1 cellular context compared by ENCODE assay signal in genomic region chr13:75458696-75459422, GRCh38.
A peak's percentile ranks its signal among the peaks of the same experiment; 100 is the strongest.
TF ChIP-seq lines count a peak whose summit lies in the region.

No MANE protein-coding gene starts in this region.

TF ChIP-seq in HepG2, 621 proteins besides CTCF, POLR2A, EP300 and RAD21 (continued from another document and continues in another):
- TF ChIP-seq, protein P1, sequence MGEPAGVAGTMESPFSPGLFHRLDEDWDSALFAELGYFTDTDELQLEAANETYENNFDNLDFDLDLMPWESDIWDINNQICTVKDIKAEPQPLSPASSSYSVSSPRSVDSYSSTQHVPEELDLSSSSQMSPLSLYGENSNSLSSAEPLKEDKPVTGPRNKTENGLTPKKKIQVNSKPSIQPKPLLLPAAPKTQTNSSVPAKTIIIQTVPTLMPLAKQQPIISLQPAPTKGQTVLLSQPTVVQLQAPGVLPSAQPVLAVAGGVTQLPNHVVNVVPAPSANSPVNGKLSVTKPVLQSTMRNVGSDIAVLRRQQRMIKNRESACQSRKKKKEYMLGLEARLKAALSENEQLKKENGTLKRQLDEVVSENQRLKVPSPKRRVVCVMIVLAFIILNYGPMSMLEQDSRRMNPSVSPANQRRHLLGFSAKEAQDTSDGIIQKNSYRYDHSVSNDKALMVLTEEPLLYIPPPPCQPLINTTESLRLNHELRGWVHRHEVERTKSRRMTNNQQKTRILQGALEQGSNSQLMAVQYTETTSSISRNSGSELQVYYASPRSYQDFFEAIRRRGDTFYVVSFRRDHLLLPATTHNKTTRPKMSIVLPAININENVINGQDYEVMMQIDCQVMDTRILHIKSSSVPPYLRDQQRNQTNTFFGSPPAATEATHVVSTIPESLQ (CRISPR knock-in tag; conservative IDR thresholded peaks at IDR 0.05) = 0 out of 2 replicates have a peak, but pooled peaks have one; percentile 63
- TF ChIP-seq TBL1XR1 (IDR thresholded peaks at IDR 0.05; ENCODE audit: borderline replicate concordance, low read length, partially characterized antibody) = peak; percentile 32
- no peak for TF ChIP-seq PLSCR1 (CRISPR knock-in tag; IDR thresholded peaks at IDR 0.05; ENCODE audit: borderline replicate concordance)
- TF ChIP-seq ZNF598 (CRISPR knock-in tag; IDR thresholded peaks at IDR 0.05; ENCODE audit: borderline replicate concordance) = no peak
- TF ChIP-seq MYC (CRISPR knock-in tag; IDR thresholded peaks at IDR 0.05; ENCODE audit: borderline replicate concordance) = peak; percentile 88; the same call in 1 of the 2 replicates
- TF ChIP-seq ATM (IDR thresholded peaks at IDR 0.05; ENCODE audit: borderline replicate concordance) = no peak
- TF ChIP-seq, protein P2, sequence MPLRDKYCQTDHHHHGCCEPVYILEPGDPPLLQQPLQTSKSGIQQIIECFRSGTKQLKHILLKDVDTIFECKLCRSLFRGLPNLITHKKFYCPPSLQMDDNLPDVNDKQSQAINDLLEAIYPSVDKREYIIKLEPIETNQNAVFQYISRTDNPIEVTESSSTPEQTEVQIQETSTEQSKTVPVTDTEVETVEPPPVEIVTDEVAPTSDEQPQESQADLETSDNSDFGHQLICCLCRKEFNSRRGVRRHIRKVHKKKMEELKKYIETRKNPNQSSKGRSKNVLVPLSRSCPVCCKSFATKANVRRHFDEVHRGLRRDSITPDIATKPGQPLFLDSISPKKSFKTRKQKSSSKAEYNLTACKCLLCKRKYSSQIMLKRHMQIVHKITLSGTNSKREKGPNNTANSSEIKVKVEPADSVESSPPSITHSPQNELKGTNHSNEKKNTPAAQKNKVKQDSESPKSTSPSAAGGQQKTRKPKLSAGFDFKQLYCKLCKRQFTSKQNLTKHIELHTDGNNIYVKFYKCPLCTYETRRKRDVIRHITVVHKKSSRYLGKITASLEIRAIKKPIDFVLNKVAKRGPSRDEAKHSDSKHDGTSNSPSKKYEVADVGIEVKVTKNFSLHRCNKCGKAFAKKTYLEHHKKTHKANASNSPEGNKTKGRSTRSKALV (CRISPR knock-in tag; IDR thresholded peaks at IDR 0.05) = no peak
- TF ChIP-seq ATF3 (CRISPR knock-in tag; IDR thresholded peaks at IDR 0.05) = no peak
- no peak for TF ChIP-seq MYNN (CRISPR knock-in tag; IDR thresholded peaks at IDR 0.05; ENCODE audit: low read depth)
- TF ChIP-seq, protein P3, sequence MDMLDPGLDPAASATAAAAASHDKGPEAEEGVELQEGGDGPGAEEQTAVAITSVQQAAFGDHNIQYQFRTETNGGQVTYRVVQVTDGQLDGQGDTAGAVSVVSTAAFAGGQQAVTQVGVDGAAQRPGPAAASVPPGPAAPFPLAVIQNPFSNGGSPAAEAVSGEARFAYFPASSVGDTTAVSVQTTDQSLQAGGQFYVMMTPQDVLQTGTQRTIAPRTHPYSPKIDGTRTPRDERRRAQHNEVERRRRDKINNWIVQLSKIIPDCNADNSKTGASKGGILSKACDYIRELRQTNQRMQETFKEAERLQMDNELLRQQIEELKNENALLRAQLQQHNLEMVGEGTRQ (IDR thresholded peaks at IDR 0.05; ENCODE audit: low read depth, low read length) = no peak
- TF ChIP-seq, protein P3 (CRISPR knock-in tag; IDR thresholded peaks at IDR 0.05; ENCODE audit: borderline replicate concordance) = no peak
- no peak for TF ChIP-seq KDM1A (CRISPR knock-in tag; IDR thresholded peaks at IDR 0.05)
- TF ChIP-seq, protein P4, sequence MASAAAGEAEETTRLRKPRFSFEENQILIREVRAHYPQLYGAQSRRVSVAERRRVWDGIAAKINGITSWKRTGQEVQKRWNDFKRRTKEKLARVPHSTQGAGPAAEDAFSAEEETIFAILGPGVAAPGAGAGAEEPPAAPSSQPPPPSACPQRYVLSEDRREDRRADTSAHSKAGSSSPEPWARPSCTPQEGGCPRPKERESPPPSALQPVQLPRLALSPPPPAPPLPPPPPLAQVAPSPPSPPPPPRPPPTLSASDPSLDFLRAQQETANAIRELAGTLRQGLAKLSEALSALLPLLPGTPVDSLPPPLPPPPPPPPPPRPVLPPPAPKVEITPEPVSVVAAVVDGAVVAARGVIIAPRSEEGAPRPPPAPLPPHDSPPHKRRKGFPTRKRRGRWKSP (CRISPR knock-in tag; IDR thresholded peaks at IDR 0.05) = 0 out of 2 replicates have a peak, but pooled peaks have one; percentile 61
- TF ChIP-seq ZNF136 (CRISPR knock-in tag; IDR thresholded peaks at IDR 0.05; ENCODE audit: low read depth) = no peak
- TF ChIP-seq, protein P5, sequence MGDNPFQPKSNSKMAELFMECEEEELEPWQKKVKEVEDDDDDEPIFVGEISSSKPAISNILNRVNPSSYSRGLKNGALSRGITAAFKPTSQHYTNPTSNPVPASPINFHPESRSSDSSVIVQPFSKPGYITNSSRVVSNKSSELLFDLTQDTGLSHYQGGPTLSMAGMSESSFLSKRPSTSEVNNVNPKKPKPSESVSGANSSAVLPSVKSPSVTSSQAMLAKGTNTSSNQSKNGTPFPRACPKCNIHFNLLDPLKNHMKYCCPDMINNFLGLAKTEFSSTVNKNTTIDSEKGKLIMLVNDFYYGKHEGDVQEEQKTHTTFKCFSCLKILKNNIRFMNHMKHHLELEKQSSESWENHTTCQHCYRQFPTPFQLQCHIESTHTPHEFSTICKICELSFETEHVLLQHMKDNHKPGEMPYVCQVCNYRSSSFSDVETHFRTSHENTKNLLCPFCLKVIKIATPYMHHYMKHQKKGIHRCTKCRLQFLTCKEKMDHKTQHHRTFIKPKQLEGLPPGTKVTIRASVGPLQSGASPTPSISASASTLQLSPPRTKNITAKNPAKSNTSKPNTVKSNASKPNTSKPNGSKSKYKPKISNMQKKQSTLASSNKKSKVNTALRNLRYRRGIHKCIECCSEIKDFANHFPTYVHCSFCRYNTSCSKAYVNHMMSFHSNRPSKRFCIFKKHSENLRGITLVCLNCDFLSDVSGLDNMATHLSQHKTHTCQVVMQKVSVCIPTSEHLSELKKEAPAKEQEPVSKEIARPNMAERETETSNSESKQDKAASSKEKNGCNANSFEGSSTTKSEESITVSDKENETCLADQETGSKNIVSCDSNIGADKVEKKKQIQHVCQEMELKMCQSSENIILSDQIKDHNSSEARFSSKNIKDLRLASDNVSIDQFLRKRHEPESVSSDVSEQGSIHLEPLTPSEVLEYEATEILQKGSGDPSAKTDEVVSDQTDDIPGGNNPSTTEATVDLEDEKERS (CRISPR knock-in tag; IDR thresholded peaks at IDR 0.05) = no peak
- no peak for TF ChIP-seq IKZF4 (CRISPR knock-in tag; IDR thresholded peaks at IDR 0.05; ENCODE audit: borderline replicate concordance, low read depth, not compliant biosample characterization)
- TF ChIP-seq ARHGAP35 (CRISPR knock-in tag; IDR thresholded peaks at IDR 0.05; ENCODE audit: borderline replicate concordance) = 0 out of 2 replicates have a peak, but pooled peaks have one; percentile 71
- no peak for TF ChIP-seq KIAA2018 (CRISPR knock-in tag; IDR thresholded peaks at IDR 0.05; ENCODE audit: borderline replicate concordance)
- TF ChIP-seq ZSCAN5A (CRISPR knock-in tag; IDR thresholded peaks at IDR 0.05; ENCODE audit: borderline replicate concordance) = no peak
- TF ChIP-seq NR2C2 (CRISPR knock-in tag; IDR thresholded peaks at IDR 0.05; ENCODE audit: borderline replicate concordance) = peak; percentile 68
- no peak for TF ChIP-seq PTBP1 (IDR thresholded peaks at IDR 0.05; ENCODE audit: low read depth, low read length, poor library complexity, severe bottlenecking)
- no peak for TF ChIP-seq DBP (CRISPR knock-in tag; IDR thresholded peaks at IDR 0.05; ENCODE audit: not compliant biosample characterization)
- peak; percentile 73; the same call in 1 of the 2 replicates for TF ChIP-seq ZNF232 (CRISPR knock-in tag; IDR thresholded peaks at IDR 0.05; ENCODE audit: borderline replicate concordance)
- TF ChIP-seq ZNF382 (CRISPR knock-in tag; IDR thresholded peaks at IDR 0.05; ENCODE audit: borderline replicate concordance) = no peak
- no peak for TF ChIP-seq PCBP1 (IDR thresholded peaks at IDR 0.05; ENCODE audit: borderline replicate concordance, low read depth, low read length)
